ENCODE assay signal across 9 cellular contexts in genomic region chr7:133434246-133434865, GRCh38.
DNase-seq lines count a peak whose midpoint lies in the region; ATAC-seq, FAIRE-seq and TF ChIP-seq lines count a peak whose summit lies in the region.
"Had no signal": no experiment of that assay in that cellular context is flagged by ENCODE, and none has a peak within 500 bp of the region (broad histone marks: within the 10 kb centered on the region; RNA-seq: fewer than 3 reads in every experiment).

No MANE protein-coding gene starts in this region.

- DNase-seq in adrenal gland (peak in 1 of 7 donors; percentile 7), left lung (no peak), NK-92 (lab: John Stamatoyannopoulos, UW; ENCODE audit: unreplicated experiment) (no peak), mucosa of descending colon (no peak)

- FAIRE-seq in G401.6 (lab: Jason Lieb, UNC), result peak; percentile 39

- H3K27ac ChIP-seq in adrenal gland (no peak overlapping the region), left lung (no peak overlapping the region)

- WGBS in adrenal gland, 4 donors, result 44 to 53% (median 49%) methylated on average over 3 of the region's 3 CpGs

- H3K4me1 ChIP-seq in adrenal gland (replicated peaks in 1 of 2), result peaks cover 0 to 15% of the 10 kb centered on the region in 2 donors
- peaks cover 0 to 6% of the 10 kb centered on the region in 2 donors for H3K4me1 ChIP-seq in left lung
- no peaks in the 10 kb centered on the region for H3K4me1 ChIP-seq in mucosa of descending colon (ENCODE audit: low read depth)

- H3K9me3 ChIP-seq in adrenal gland (replicated peaks in 1 of 3), result no peaks in the 10 kb centered on the region
- H3K9me3 ChIP-seq in left lung, result no peaks in the 10 kb centered on the region
- H3K9me3 ChIP-seq in mucosa of descending colon, result no peaks in the 10 kb centered on the region

- ATAC-seq in left lung, result peak; percentile 47
- ATAC-seq in GM21526 (IDR thresholded peaks at IDR 0.05; ENCODE audit: low FRiP score, unreplicated experiment), result no peak
- no peak for ATAC-seq in HG03175 (IDR thresholded peaks at IDR 0.05; ENCODE audit: unreplicated experiment)
- ATAC-seq in mucosa of descending colon, result no peak
- ATAC-seq: naive thymus-derived CD8-positive, alpha-beta T cell had no signal

- no peak for TF ChIP-seq POLR2A in adrenal gland (IDR thresholded peaks at IDR 0.05)

- H3K4me3 ChIP-seq in adrenal gland (no peak overlapping the region), left lung (no peak overlapping the region), mucosa of descending colon (no peak overlapping the region)

- H3K36me3 ChIP-seq in adrenal gland (replicated peaks in 1 of 2), result no peaks in the 10 kb centered on the region
- no peaks in the 10 kb centered on the region for H3K36me3 ChIP-seq in left lung
- H3K36me3 ChIP-seq in mucosa of descending colon (ENCODE audit: low read depth), result no peaks in the 10 kb centered on the region

- intact Hi-C loops in adrenal gland (cut with DNase I) (no loop called here), left lung (cut with DNase I) (no loop called here), mucosa of descending colon (cut with DNase I, micrococcal nuclease) (no loop called here)

- H3K27me3 ChIP-seq in adrenal gland, result no peaks in the 10 kb centered on the region
- no peaks in the 10 kb centered on the region for H3K27me3 ChIP-seq in left lung

- TF ChIP-seq CTCF in LNCAP (IDR thresholded peaks at IDR 0.05), result peak; percentile 56; the same call in 1 of the 2 replicates
- peak in 5 of 6 experiments; percentile 40 to 58 (median 52) for TF ChIP-seq CTCF in adrenal gland (IDR thresholded peaks at IDR 0.05)
- TF ChIP-seq CTCF in left lung (IDR thresholded peaks at IDR 0.05), result peak; percentile 26 to 27
- TF ChIP-seq CTCF in mucosa of descending colon (IDR thresholded peaks at IDR 0.05), result no peak
